ENCODE assay signal across 2 cellular contexts in genomic region chr13:113631341-113632095, GRCh38.
TF ChIP-seq lines count a peak whose summit lies in the region.

No MANE protein-coding gene starts in this region.

TF ChIP-seq in HepG2, 621 proteins besides CTCF, POLR2A, EP300 and RAD21:
- TF ChIP-seq ZBTB7B (CRISPR knock-in tag; IDR thresholded peaks at IDR 0.05) (no peak), POGZ (CRISPR knock-in tag; IDR thresholded peaks at IDR 0.05) (no peak)

TF ChIP-seq in K562, 482 proteins besides CTCF, POLR2A, EP300 and RAD21:
- TF ChIP-seq POLR2G (IDR thresholded peaks at IDR 0.05; ENCODE audit: low read depth, low read length): peak; percentile 22; the same call in 1 of the 2 replicates
- no peak for TF ChIP-seq PHB (CRISPR knock-in tag; IDR thresholded peaks at IDR 0.05)
- TF ChIP-seq KLF10 (CRISPR knock-in tag; IDR thresholded peaks at IDR 0.05): no peak
- no peak for TF ChIP-seq ZNF253 (CRISPR knock-in tag; conservative IDR thresholded peaks at IDR 0.05)
- TF ChIP-seq ZNF778 (CRISPR knock-in tag; IDR thresholded peaks at IDR 0.05): no peak
- TF ChIP-seq ETS1 (conservative IDR thresholded peaks at IDR 0.05; ENCODE audit: control insufficient read depth, low read depth, low read length): no peak
